In the genomic region with DNA sequence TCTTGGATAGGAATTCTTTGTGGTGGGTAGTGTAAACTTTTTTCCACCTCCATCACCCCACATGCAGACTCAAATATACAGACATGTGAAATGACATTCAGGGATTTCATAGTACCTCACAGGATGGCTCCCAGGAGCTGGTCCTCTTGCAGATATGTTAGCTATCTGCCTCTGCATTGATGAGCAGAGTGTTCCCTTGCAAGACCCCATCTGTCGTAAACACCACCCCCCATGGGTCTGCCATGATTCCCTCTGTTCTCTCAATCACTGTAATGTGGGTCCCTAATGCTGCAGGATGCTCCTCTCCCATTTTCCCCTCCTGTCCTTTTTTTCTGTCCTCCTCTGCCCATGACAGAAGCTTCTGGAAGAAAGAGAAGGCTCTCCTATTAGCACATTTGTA, we compare ENCODE assay signal across 18 cellular contexts.
DNase-seq lines count a peak whose midpoint lies in the region; ATAC-seq and TF ChIP-seq lines count a peak whose summit lies in the region.
"Had no signal": no experiment of that assay in that cellular context is flagged by ENCODE, and none has a peak within 500 bp of the region (broad histone marks: within the 10 kb centered on the region; RNA-seq: fewer than 3 reads in every experiment).

No MANE protein-coding gene starts in this region.

- no peaks in the 10 kb centered on the region for H3K9me3 ChIP-seq in HEK293 (ENCODE audit: control insufficient read depth, insufficient read depth, low read depth, low read length)
- peaks cover 0 to 11% of the 10 kb centered on the region in 2 donors for H3K9me3 ChIP-seq in ascending aorta
- H3K9me3 ChIP-seq in thoracic aorta, result no peaks in the 10 kb centered on the region

- H3K4me3 ChIP-seq in HEK293 (ENCODE audit: low read depth, low read length) (no peak overlapping the region), ascending aorta (no peak overlapping the region), thoracic aorta (no peak overlapping the region)
- H3K4me3 ChIP-seq: GM23338 had no signal

- ATAC-seq in thoracic aorta (ENCODE audit: insufficient number of reproducible peaks, low FRiP score, low read depth), result no peak
- ATAC-seq: GM23338, HCT116 had no signal

- H3K4me1 Mint-ChIP-seq in activated CD4-positive, alpha-beta T cell treated with anti-CD3 and anti-CD28 coated beads, Interleukin-2, amount 10 ng/mL, durations not matched to agents 24 days and 14 days, result no peaks in the 10 kb centered on the region
- H3K4me1 Mint-ChIP-seq: CD4-positive, alpha-beta memory T cell; GM23338 had no signal

- no peak overlapping the region for H3K27ac ChIP-seq in HEK293 (ENCODE audit: extremely low read depth, low read depth, low read length)
- H3K27ac ChIP-seq in ascending aorta, result peak overlapping the region; percentile 83 to 87
- peak overlapping the region; percentile 86 to 88 for H3K27ac ChIP-seq in thoracic aorta

- no peaks in the 10 kb centered on the region for H3K36me3 Mint-ChIP-seq in activated CD4-positive, alpha-beta T cell treated with anti-CD3 and anti-CD28 coated beads, Interleukin-2, amount 10 ng/mL, durations not matched to agents 24 days and 14 days (ENCODE audit: low read depth)
- H3K36me3 Mint-ChIP-seq: CD4-positive, alpha-beta memory T cell had no signal

- no peaks in the 10 kb centered on the region for H3K27me3 ChIP-seq in ascending aorta
- no peaks in the 10 kb centered on the region for H3K27me3 ChIP-seq in thoracic aorta (replicated peaks; ENCODE audit: insufficient read depth)

- POLR2A ChIA-PET in HEK293 (lab: Yijun Ruan, JAX), result no interaction called here

- H3K36me3 ChIP-seq in HEK293 (ENCODE audit: control insufficient read depth in 2 of 2, insufficient read depth in 1 of 2, low read length in 2 of 2) (no peaks in the 10 kb centered on the region), ascending aorta (no peaks in the 10 kb centered on the region), thoracic aorta (no peaks in the 10 kb centered on the region)

- TF ChIP-seq CTCF in HEK293 (tag by site-specific recombination; IDR thresholded peaks at IDR 0.05), result no peak
- no peak for TF ChIP-seq CTCF in ascending aorta (IDR thresholded peaks at IDR 0.05)
- no peak for TF ChIP-seq CTCF in thoracic aorta (IDR thresholded peaks at IDR 0.05)

- CTCF ChIA-PET in HEK293 (lab: Yijun Ruan, JAX), result interaction anchor here (0.6 to 1.5 kb wide), 5 partner anchors 100 to 301 kb away, joined by 3 to 4 read pairs (median 3); no protein-coding TSS in a partner anchor

- H3K27ac Mint-ChIP-seq in activated CD4-positive, alpha-beta T cell treated with anti-CD3 and anti-CD28 coated beads, Interleukin-2, amount 10 ng/mL, durations not matched to agents 24 days and 14 days, result no peak overlapping the region
- H3K27ac Mint-ChIP-seq: CD4-positive, alpha-beta memory T cell; GM23338; H9 had no signal

- intact Hi-C loops in ascending aorta (cut with DNase I), result loop anchor here (1.0 to 5.0 kb wide), 5 partner anchors 75 to 370 kb away; no protein-coding TSS in a partner anchor
- intact Hi-C loops in activated CD4-positive, alpha-beta T cell treated with anti-CD3 and anti-CD28 coated beads, Interleukin-2, amount 10 ng/mL, durations not matched to agents 24 days and 14 days (cut with micrococcal nuclease), result no loop called here

- no peak overlapping the region for H3K4me3 Mint-ChIP-seq in activated CD4-positive, alpha-beta T cell treated with anti-CD3 and anti-CD28 coated beads, Interleukin-2, amount 10 ng/mL, durations not matched to agents 24 days and 14 days
- H3K4me3 Mint-ChIP-seq: CD4-positive, alpha-beta memory T cell; GM23338; H9 had no signal

- H3K4me1 ChIP-seq in HEK293 (ENCODE audit: control insufficient read depth, insufficient read depth, low read length) (no peaks in the 10 kb centered on the region), ascending aorta (peaks cover 16 to 32% of the 10 kb centered on the region in 2 donors), thoracic aorta (ENCODE audit: control insufficient read depth in 1 of 2, low read depth in 2 of 2) (peaks cover 19 to 60% of the 10 kb centered on the region in 2 donors)

- DNase-seq in NCI-H82 (lab: John Stamatoyannopoulos, UW), result peak; percentile 56
- no peak for DNase-seq in NCI-H82 treated with DMSO at 0.1 percent for 48 hours (lab: John Stamatoyannopoulos, UW; ENCODE audit: unreplicated experiment)
- DNase-seq in ascending aorta (ENCODE audit: low spot score in 2 of 2), result no peak
- DNase-seq in thoracic aorta (ENCODE audit: low spot score), result no peak
- DNase-seq in activated CD4-positive, alpha-beta T cell treated with anti-CD3 and anti-CD28 coated beads, Interleukin-2, amount 10 ng/mL, durations not matched to agents 24 days and 14 days, result no peak
- no peak for DNase-seq in islet precursor cell
- no peak for DNase-seq in T-helper 9 cell
- DNase-seq: ACHN; AML-193; C1 segment of cervical spinal cord; Calu3; CD4-positive, alpha-beta memory T cell; COR-L47; DMS79 treated with DMSO at 0.1 percent for 48 hours had no signal

- H3K27me3 Mint-ChIP-seq in activated CD4-positive, alpha-beta T cell treated with anti-CD3 and anti-CD28 coated beads, Interleukin-2, amount 10 ng/mL, durations not matched to agents 24 days and 14 days, result peaks cover 2% of the 10 kb centered on the region

- no peaks in the 10 kb centered on the region for H3K9me3 Mint-ChIP-seq in activated CD4-positive, alpha-beta T cell treated with anti-CD3 and anti-CD28 coated beads, Interleukin-2, amount 10 ng/mL, durations not matched to agents 24 days and 14 days
- H3K9me3 Mint-ChIP-seq: GM23338, H9 had no signal

TF ChIP-seq in HEK293, 187 proteins besides CTCF, POLR2A, EP300 and RAD21:
- TF ChIP-seq GLIS1 (tag by site-specific recombination; IDR thresholded peaks at IDR 0.05), result peak; percentile 74
- TF ChIP-seq ZNF670 (tag by site-specific recombination; IDR thresholded peaks at IDR 0.05; ENCODE audit: low read depth), result no peak
- no peak for TF ChIP-seq TRIM28 (IDR thresholded peaks at IDR 0.05; ENCODE audit: borderline replicate concordance, low read length)
- no peak for TF ChIP-seq ZNF202 (tag by site-specific recombination; IDR thresholded peaks at IDR 0.05; ENCODE audit: borderline replicate concordance)
- TF ChIP-seq, protein P1, sequence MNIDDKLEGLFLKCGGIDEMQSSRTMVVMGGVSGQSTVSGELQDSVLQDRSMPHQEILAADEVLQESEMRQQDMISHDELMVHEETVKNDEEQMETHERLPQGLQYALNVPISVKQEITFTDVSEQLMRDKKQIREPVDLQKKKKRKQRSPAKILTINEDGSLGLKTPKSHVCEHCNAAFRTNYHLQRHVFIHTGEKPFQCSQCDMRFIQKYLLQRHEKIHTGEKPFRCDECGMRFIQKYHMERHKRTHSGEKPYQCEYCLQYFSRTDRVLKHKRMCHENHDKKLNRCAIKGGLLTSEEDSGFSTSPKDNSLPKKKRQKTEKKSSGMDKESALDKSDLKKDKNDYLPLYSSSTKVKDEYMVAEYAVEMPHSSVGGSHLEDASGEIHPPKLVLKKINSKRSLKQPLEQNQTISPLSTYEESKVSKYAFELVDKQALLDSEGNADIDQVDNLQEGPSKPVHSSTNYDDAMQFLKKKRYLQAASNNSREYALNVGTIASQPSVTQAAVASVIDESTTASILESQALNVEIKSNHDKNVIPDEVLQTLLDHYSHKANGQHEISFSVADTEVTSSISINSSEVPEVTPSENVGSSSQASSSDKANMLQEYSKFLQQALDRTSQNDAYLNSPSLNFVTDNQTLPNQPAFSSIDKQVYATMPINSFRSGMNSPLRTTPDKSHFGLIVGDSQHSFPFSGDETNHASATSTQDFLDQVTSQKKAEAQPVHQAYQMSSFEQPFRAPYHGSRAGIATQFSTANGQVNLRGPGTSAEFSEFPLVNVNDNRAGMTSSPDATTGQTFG (tag by site-specific recombination; IDR thresholded peaks at IDR 0.05; ENCODE audit: borderline replicate concordance), result no peak
- no peak for TF ChIP-seq ZNF664 (tag by site-specific recombination; IDR thresholded peaks at IDR 0.05)
